ENCODE assay signal across 2 cellular contexts in genomic region chr10:34288634-34289033, GRCh38.
A peak's percentile ranks its signal among the peaks of the same experiment; 100 is the strongest.
TF ChIP-seq lines count a peak whose summit lies in the region.

No MANE protein-coding gene starts in this region.

TF ChIP-seq in HepG2, 621 proteins besides CTCF, POLR2A, EP300 and RAD21 (continued from another document):
- TF ChIP-seq SMAD9 (CRISPR knock-in tag; IDR thresholded peaks at IDR 0.05) (no peak), CEBPB (IDR thresholded peaks at IDR 0.05; ENCODE audit: borderline replicate concordance, low read depth, low read length) (peak; percentile 41; the same call in 1 of the 2 replicates)
TF ChIP-seq in HepG2: peak in this region for 2.

TF ChIP-seq in GM23338, 12 proteins besides CTCF, POLR2A, EP300 and RAD21:
- TF ChIP-seq REST (IDR thresholded peaks at IDR 0.05; ENCODE audit: unreplicated experiment) = no peak
- no peak for TF ChIP-seq EZH2phosphoT487 (IDR thresholded peaks at IDR 0.05; ENCODE audit: unreplicated experiment)
TF ChIP-seq in GM23338: peak in this region for 0.
